ENCODE assay signal across 24 cellular contexts in genomic region chr17:44564429-44564828, GRCh38. TPM values are rescaled to one million over a fixed set of nuclear protein-coding genes. Genes with fewer than 3 reads are reported as not detected.
DNase-seq lines count a peak whose midpoint lies in the region; ATAC-seq, FAIRE-seq and TF ChIP-seq lines count a peak whose summit lies in the region.
"Had no signal": no experiment of that assay in that cellular context is flagged by ENCODE, and none has a peak within 500 bp of the region (broad histone marks: within the 10 kb centered on the region; RNA-seq: fewer than 3 reads in every experiment).

No MANE protein-coding gene starts in this region.

- no peak overlapping the region for H3K4me2 ChIP-seq in A549
- H3K4me2 ChIP-seq: BLaER1, SK-N-SH had no signal

- POLR2A ChIA-PET in A549 (lab: Yijun Ruan, JAX): no interaction called here

- TF ChIP-seq POLR2A in A549 (IDR thresholded peaks at IDR 0.05; ENCODE audit: low read length): no peak

- 67% methylated on average over 7 of the region's 7 CpGs for WGBS in A549 (ENCODE audit: missing lambda C conversion rate)

- CTCF ChIA-PET in A549 (lab: Yijun Ruan, JAX): interaction anchor here (0.7 to 4.9 kb wide), 11 partner anchors 8 to 73 kb away, joined by 3 to 63 read pairs (median 4); partner anchors contain the start of gene FZD2

- peak in 1 of 2 experiments; percentile 27; a peak in 2 of 6 replicates for ATAC-seq in A549
- ATAC-seq in activated T-helper 17 cell treated with anti-CD3 and anti-CD28 coated beads, Interleukin-2, amount 50 U/mL, for 72 hours (replicated peaks): no peak

- H3K9me3 ChIP-seq in A549: peaks cover 11% of the 10 kb centered on the region; the same call in 2 of the 3 replicates
- H3K9me3 ChIP-seq: SK-N-SH had no signal

- peak; percentile 23 for FAIRE-seq in A549 (lab: Jason Lieb, UNC)
- peak; percentile 59 for FAIRE-seq in HTR-8/SVneo (lab: Jason Lieb, UNC)
- FAIRE-seq: D721Med, GM18507 had no signal

- TF ChIP-seq CTCF in A549 (IDR thresholded peaks at IDR 0.05): no peak
- TF ChIP-seq CTCF in choroid plexus epithelial cell (conservative IDR thresholded peaks at IDR 0.05; ENCODE audit: low read depth, low read length): peak; percentile 15
- no peak for TF ChIP-seq CTCF in neural crest cell (conservative IDR thresholded peaks at IDR 0.05)
- TF ChIP-seq CTCF in mesothelial cell of epicardium (IDR thresholded peaks at IDR 0.05; ENCODE audit: unreplicated experiment): no peak

- no peak overlapping the region for H3K27ac Mint-ChIP-seq in neural crest cell (ENCODE audit: unreplicated experiment)
- H3K27ac Mint-ChIP-seq in mesothelial cell of epicardium: no peak overlapping the region
- no peak overlapping the region for H3K27ac Mint-ChIP-seq in activated T-helper 17 cell treated with anti-CD3 and anti-CD28 coated beads, Interleukin-2, amount 50 U/mL, for 72 hours
- H3K27ac Mint-ChIP-seq: CD4-positive, CD25-positive, alpha-beta regulatory T cell had no signal

- H3K4me3 ChIP-seq in A549: no peak overlapping the region
- no peak overlapping the region for H3K4me3 ChIP-seq in choroid plexus epithelial cell (ENCODE audit: low read depth, low read length)
- H3K4me3 ChIP-seq: BLaER1, GM23248 had no signal

- peaks cover 30% of the 10 kb centered on the region for H3K4me1 ChIP-seq in A549

- H3K9me3 Mint-ChIP-seq in neural crest cell: peaks cover 11% of the 10 kb centered on the region
- peaks cover 4% of the 10 kb centered on the region for H3K9me3 Mint-ChIP-seq in mesothelial cell of epicardium
- peaks cover 4% of the 10 kb centered on the region for H3K9me3 Mint-ChIP-seq in activated T-helper 17 cell treated with anti-CD3 and anti-CD28 coated beads, Interleukin-2, amount 50 U/mL, for 72 hours

- H3K4me3 Mint-ChIP-seq in neural crest cell (peak overlapping the region; percentile 69), mesothelial cell of epicardium (no peak overlapping the region)
- no peak overlapping the region for H3K4me3 Mint-ChIP-seq in activated T-helper 17 cell treated with anti-CD3 and anti-CD28 coated beads, Interleukin-2, amount 50 U/mL, for 72 hours
- H3K4me3 Mint-ChIP-seq: CD4-positive, CD25-positive, alpha-beta regulatory T cell had no signal

- H3K27me3 Mint-ChIP-seq in neural crest cell (ENCODE audit: low read depth): no peaks in the 10 kb centered on the region
- H3K27me3 Mint-ChIP-seq in mesothelial cell of epicardium (ENCODE audit: low read depth): no peaks in the 10 kb centered on the region
- H3K27me3 Mint-ChIP-seq in activated T-helper 17 cell treated with anti-CD3 and anti-CD28 coated beads, Interleukin-2, amount 50 U/mL, for 72 hours: peaks cover 28% of the 10 kb centered on the region

- no peak for TF ChIP-seq EP300 in A549 (IDR thresholded peaks at IDR 0.05)

- no peak overlapping the region for H3K27ac ChIP-seq in A549
- H3K27ac ChIP-seq: 22Rv1, BLaER1, GM23248, HL-60 had no signal

- DNase-seq in A549 (ENCODE audit: low read depth in 1 of 2, low spot score in 1 of 2) (no peak), HTR-8/SVneo (ENCODE audit: insufficient read length, low spot score) (no peak), choroid plexus epithelial cell (ENCODE audit: low read depth) (no peak), neural crest cell (ENCODE audit: low read depth, low spot score) (no peak), iPS-NIHi11 (ENCODE audit: low spot score) (no peak), mesothelial cell of epicardium (ENCODE audit: low spot score in 2 of 2, unreplicated experiment in 2 of 2) (no peak)
- DNase-seq: CD4-positive, CD25-positive, alpha-beta regulatory T cell; GM23248; HCEC 1CT; Kasumi-1; NCI-H1105; NCI-H1436 treated with DMSO at 0.1 percent for 48 hours; NCI-H187 treated with DMSO at 0.1 percent for 48 hours; NCI-H2171 treated with DMSO at 0.1 percent for 48 hours; NCI-H446; NCI-H524 treated with DMSO at 0.1 percent for 48 hours; NCI-H774; SK-N-SH had no signal

- H3K36me3 Mint-ChIP-seq in neural crest cell (ENCODE audit: low read depth): peaks cover 32% of the 10 kb centered on the region
- peaks cover 6% of the 10 kb centered on the region for H3K36me3 Mint-ChIP-seq in mesothelial cell of epicardium
- no peaks in the 10 kb centered on the region for H3K36me3 Mint-ChIP-seq in activated T-helper 17 cell treated with anti-CD3 and anti-CD28 coated beads, Interleukin-2, amount 50 U/mL, for 72 hours (ENCODE audit: low read depth)
- H3K36me3 Mint-ChIP-seq: CD4-positive, CD25-positive, alpha-beta regulatory T cell had no signal

- H3K4me1 Mint-ChIP-seq in neural crest cell (peaks cover 47% of the 10 kb centered on the region), mesothelial cell of epicardium (peaks cover 40% of the 10 kb centered on the region)
- no peaks in the 10 kb centered on the region for H3K4me1 Mint-ChIP-seq in activated T-helper 17 cell treated with anti-CD3 and anti-CD28 coated beads, Interleukin-2, amount 50 U/mL, for 72 hours
- H3K4me1 Mint-ChIP-seq: CD4-positive, CD25-positive, alpha-beta regulatory T cell had no signal

- no peak for TF ChIP-seq RAD21 in A549 (conservative IDR thresholded peaks at IDR 0.05 in 1 of 2, IDR thresholded peaks at IDR 0.05 in 1 of 2)

TF ChIP-seq in A549, 52 proteins besides CTCF, POLR2A, EP300 and RAD21:
- TF ChIP-seq, protein P1, sequence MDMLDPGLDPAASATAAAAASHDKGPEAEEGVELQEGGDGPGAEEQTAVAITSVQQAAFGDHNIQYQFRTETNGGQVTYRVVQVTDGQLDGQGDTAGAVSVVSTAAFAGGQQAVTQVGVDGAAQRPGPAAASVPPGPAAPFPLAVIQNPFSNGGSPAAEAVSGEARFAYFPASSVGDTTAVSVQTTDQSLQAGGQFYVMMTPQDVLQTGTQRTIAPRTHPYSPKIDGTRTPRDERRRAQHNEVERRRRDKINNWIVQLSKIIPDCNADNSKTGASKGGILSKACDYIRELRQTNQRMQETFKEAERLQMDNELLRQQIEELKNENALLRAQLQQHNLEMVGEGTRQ (IDR thresholded peaks at IDR 0.05): no peak

RNA-seq across cellular contexts. Expression of gene FZD2, which starts 7.1 kb away (rescaled TPM):
- polyA plus RNA-seq in A549 (2011; rRNA removed) (25.8 and 26.9 TPM in 2 replicates), A549 (2017; fragmentation: RNase III; extraction: RNeasy Plus Mini Kit Qiagen cat#74134 plus additional on column Dnase treatment) (42.0 to 62.4 TPM (median 54.9 TPM) in 3 replicates)
- 61.7 and 106 TPM in 2 replicates for polyA plus RNA-seq in A549 (2012; cell fraction: cytosol; rRNA removed)
- 144 and 234 TPM in 2 replicates for polyA plus RNA-seq in A549 (2012; cell fraction: nucleus; rRNA removed)
- polyA minus RNA-seq in A549 (2011; rRNA and poly(A)+ RNA removed): 33.1 and 61.1 TPM in 2 replicates
- total RNA-seq in neural crest cell (93.5 and 96.2 TPM in 2 replicates), mesothelial cell of epicardium (82.1 to 88.3 TPM (median 84.4 TPM) in 3 replicates)
- total RNA-seq in activated T-helper 17 cell treated with anti-CD3 and anti-CD28 coated beads, Interleukin-2, amount 50 U/mL, for 72 hours: not detected
- total RNA-seq: CD4-positive, CD25-positive, alpha-beta regulatory T cell had no signal
- polyA plus RNA-seq: CD4-positive, CD25-positive, alpha-beta regulatory T cell had no signal

Comparison
In these comparisons a context has a peak if more than half of its experiments do, and no peak if none do; other contexts are left out.
1. RNA of gene FZD2, which starts 7.1 kb away (total RNA-seq): 93.5 to 96.2 TPM in neural crest cell and 82.1 to 88.3 TPM in mesothelial cell of epicardium; not detected in activated T-helper 17 cell treated with anti-CD3 and anti-CD28 coated beads, Interleukin-2, amount 50 U/mL, for 72 hours; every median in the first group is over 10 times any median in the second.